ENCODE assay signal across 9 cellular contexts in genomic region chr5:77973253-77973609, GRCh38.
A peak's percentile ranks its signal among the peaks of the same experiment; 100 is the strongest.
DNase-seq lines count a peak whose midpoint lies in the region; ATAC-seq and TF ChIP-seq lines count a peak whose summit lies in the region.
"Had no signal": no experiment of that assay in that cellular context is flagged by ENCODE, and none has a peak within 500 bp of the region (broad histone marks: within the 10 kb centered on the region; RNA-seq: fewer than 3 reads in every experiment).

No MANE protein-coding gene starts in this region.

- TF ChIP-seq POLR2A in heart left ventricle (IDR thresholded peaks at IDR 0.05): no peak
- no peak for TF ChIP-seq POLR2A in suprapubic skin (IDR thresholded peaks at IDR 0.05)

- WGBS in heart left ventricle, 4 donors: 4 to 6% (median 6%) methylated on average over 12 to 19 of the region's 19 CpGs
- WGBS in suprapubic skin: 30% methylated on average over 19 of the region's 19 CpGs

- no peaks in the 10 kb centered on the region for H3K36me3 ChIP-seq in heart left ventricle
- no peaks in the 10 kb centered on the region for H3K36me3 ChIP-seq in ascending aorta
- H3K36me3 ChIP-seq in suprapubic skin: no peaks in the 10 kb centered on the region

- ATAC-seq in heart left ventricle: peak in 1 of 4 donors; percentile 54
- ATAC-seq in Right ventricle myocardium superior (ENCODE audit: poor library complexity): no peak
- ATAC-seq in left colon: peak; percentile 70
- no peak for ATAC-seq in GM21390 (IDR thresholded peaks at IDR 0.05; ENCODE audit: unreplicated experiment)
- ATAC-seq: PC-3 had no signal

- H3K4me3 ChIP-seq in heart left ventricle (peak overlapping the region in 10 of 12 donors; percentile 20 to 55 (median 41)), ascending aorta (peak overlapping the region; percentile 55 to 75), suprapubic skin (peak overlapping the region; percentile 39)

- H3K4me1 ChIP-seq in heart left ventricle (peaks cover 0 to 20% (median 14%) of the 10 kb centered on the region in 12 donors), ascending aorta (peaks cover 5 to 9% of the 10 kb centered on the region in 2 donors), suprapubic skin (peaks cover 15% of the 10 kb centered on the region)

- TF ChIP-seq EP300 in suprapubic skin (IDR thresholded peaks at IDR 0.05): no peak

- peaks cover 0 to 2% (median 0%) of the 10 kb centered on the region in 12 donors for H3K9me3 ChIP-seq in heart left ventricle
- no peaks in the 10 kb centered on the region for H3K9me3 ChIP-seq in ascending aorta
- no peaks in the 10 kb centered on the region for H3K9me3 ChIP-seq in suprapubic skin

- no peak for TF ChIP-seq CTCF in heart left ventricle (IDR thresholded peaks at IDR 0.05)
- TF ChIP-seq CTCF in ascending aorta (IDR thresholded peaks at IDR 0.05): no peak
- TF ChIP-seq CTCF in suprapubic skin (IDR thresholded peaks at IDR 0.05): no peak

- intact Hi-C loops in heart left ventricle (cut with DNase I) (no loop called here), Right ventricle myocardium superior (cut with DNase I) (no loop called here), ascending aorta (cut with DNase I) (no loop called here), left colon (cut with DNase I, micrococcal nuclease) (no loop called here)

- H3K27me3 ChIP-seq in heart left ventricle (peaks cover 13 to 81% (median 43%) of the 10 kb centered on the region in 9 donors), ascending aorta (no peaks in the 10 kb centered on the region), suprapubic skin (peaks cover 45% of the 10 kb centered on the region)

- H3K27ac ChIP-seq in heart left ventricle (no peak overlapping the region), ascending aorta (no peak overlapping the region), suprapubic skin (no peak overlapping the region)

- DNase-seq in heart left ventricle: no peak
- no peak for DNase-seq in Right ventricle myocardium superior
- no peak for DNase-seq in ascending aorta (ENCODE audit: low spot score in 2 of 2)
- DNase-seq in left colon: no peak
- DNase-seq in suprapubic skin (ENCODE audit: low spot score in 2 of 2): no peak
- DNase-seq in AG08395 (ENCODE audit: low spot score): no peak
- DNase-seq in DMS53 (lab: John Stamatoyannopoulos, UW): no peak
- DNase-seq: PC-3 had no signal
